2 cellular contexts compared by ENCODE assay signal in the genomic region with DNA sequence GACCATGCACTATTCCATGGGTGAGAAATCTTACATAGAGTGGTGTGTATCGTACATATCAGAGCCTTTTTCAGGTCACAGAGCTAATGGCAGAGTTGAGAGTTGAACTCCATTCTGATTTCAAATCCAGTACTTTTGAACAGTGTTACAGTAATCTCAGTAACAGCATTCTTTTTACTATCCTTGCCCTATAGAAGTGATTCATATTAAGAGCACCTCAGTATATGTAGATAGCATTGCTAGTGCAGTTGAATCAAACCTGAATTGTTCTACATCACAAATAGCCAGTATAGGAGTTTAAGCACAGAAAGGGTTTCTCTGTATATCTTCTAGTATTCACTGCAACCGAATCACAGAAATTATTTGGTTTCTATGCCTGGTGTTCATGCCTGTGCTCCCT.
TF ChIP-seq lines count a peak whose summit lies in the region.

No MANE protein-coding gene starts in this region.

TF ChIP-seq in IMR-90, 13 proteins besides CTCF, POLR2A, EP300 and RAD21:
- TF ChIP-seq NFE2L2 (IDR thresholded peaks at IDR 0.05; ENCODE audit: low read depth, low read length) (no peak), FOS (IDR thresholded peaks at IDR 0.05; ENCODE audit: low read depth, low read length) (no peak), RCOR1 (IDR thresholded peaks at IDR 0.05; ENCODE audit: insufficient replicate concordance, low read length) (no peak)
- TF ChIP-seq, protein P1, sequence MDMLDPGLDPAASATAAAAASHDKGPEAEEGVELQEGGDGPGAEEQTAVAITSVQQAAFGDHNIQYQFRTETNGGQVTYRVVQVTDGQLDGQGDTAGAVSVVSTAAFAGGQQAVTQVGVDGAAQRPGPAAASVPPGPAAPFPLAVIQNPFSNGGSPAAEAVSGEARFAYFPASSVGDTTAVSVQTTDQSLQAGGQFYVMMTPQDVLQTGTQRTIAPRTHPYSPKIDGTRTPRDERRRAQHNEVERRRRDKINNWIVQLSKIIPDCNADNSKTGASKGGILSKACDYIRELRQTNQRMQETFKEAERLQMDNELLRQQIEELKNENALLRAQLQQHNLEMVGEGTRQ (IDR thresholded peaks at IDR 0.05; ENCODE audit: low read depth, low read length), result no peak

TF ChIP-seq in H1, 55 proteins besides CTCF, POLR2A, EP300 and RAD21:
- TF ChIP-seq CBX5 (IDR thresholded peaks at IDR 0.05; ENCODE audit: low read depth, low read length), result no peak
- TF ChIP-seq, protein P2, sequence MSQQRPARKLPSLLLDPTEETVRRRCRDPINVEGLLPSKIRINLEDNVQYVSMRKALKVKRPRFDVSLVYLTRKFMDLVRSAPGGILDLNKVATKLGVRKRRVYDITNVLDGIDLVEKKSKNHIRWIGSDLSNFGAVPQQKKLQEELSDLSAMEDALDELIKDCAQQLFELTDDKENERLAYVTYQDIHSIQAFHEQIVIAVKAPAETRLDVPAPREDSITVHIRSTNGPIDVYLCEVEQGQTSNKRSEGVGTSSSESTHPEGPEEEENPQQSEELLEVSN (IDR thresholded peaks at IDR 0.05), result no peak
- TF ChIP-seq, protein P3, sequence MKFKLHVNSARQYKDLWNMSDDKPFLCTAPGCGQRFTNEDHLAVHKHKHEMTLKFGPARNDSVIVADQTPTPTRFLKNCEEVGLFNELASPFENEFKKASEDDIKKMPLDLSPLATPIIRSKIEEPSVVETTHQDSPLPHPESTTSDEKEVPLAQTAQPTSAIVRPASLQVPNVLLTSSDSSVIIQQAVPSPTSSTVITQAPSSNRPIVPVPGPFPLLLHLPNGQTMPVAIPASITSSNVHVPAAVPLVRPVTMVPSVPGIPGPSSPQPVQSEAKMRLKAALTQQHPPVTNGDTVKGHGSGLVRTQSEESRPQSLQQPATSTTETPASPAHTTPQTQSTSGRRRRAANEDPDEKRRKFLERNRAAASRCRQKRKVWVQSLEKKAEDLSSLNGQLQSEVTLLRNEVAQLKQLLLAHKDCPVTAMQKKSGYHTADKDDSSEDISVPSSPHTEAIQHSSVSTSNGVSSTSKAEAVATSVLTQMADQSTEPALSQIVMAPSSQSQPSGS (IDR thresholded peaks at IDR 0.05; ENCODE audit: low read length), result no peak
TF ChIP-seq in H1: peak in this region for 0.
